Comparison of ENCODE assay signal across 8 cellular contexts in genomic region chr19:37507167-37507464, GRCh38. TPM values are rescaled to one million over a fixed set of nuclear protein-coding genes. Genes with fewer than 3 reads are reported as not detected.
DNase-seq lines count a peak whose midpoint lies in the region; ATAC-seq and TF ChIP-seq lines count a peak whose summit lies in the region.

No MANE protein-coding gene starts in this region.

- TF ChIP-seq POLR2A in gastrocnemius medialis (IDR thresholded peaks at IDR 0.05) = no peak

- H3K9me3 Mint-ChIP-seq in CD4-positive, alpha-beta memory T cell = peaks cover 0 to 44% (median 29%) of the 10 kb centered on the region in 8 donors

- no peak for ATAC-seq in right cardiac atrium
- peak in 1 of 2 donors; percentile 4 for ATAC-seq in gastrocnemius medialis
- ATAC-seq in esophagus mucosa = no peak
- no peak for ATAC-seq in GM18502 (IDR thresholded peaks at IDR 0.05; ENCODE audit: poor library complexity, unreplicated experiment)

- H3K9me3 ChIP-seq in CD4-positive, alpha-beta memory T cell (ENCODE audit: control insufficient read depth in 1 of 2, low read length in 2 of 2) = no peaks in the 10 kb centered on the region
- H3K9me3 ChIP-seq in SK-N-MC (ENCODE audit: low read depth, low read length) = no peaks in the 10 kb centered on the region
- H3K9me3 ChIP-seq in right cardiac atrium (ENCODE audit: control insufficient read depth, low read length) = no peaks in the 10 kb centered on the region
- peaks cover 0 to 3% (median 0%) of the 10 kb centered on the region in 3 donors for H3K9me3 ChIP-seq in gastrocnemius medialis

- in situ Hi-C loops in gastrocnemius medialis (cut with MboI; ENCODE audit: low sequenced_read_pairs in 4 of 4) = no loop called here
- in situ Hi-C loops in G401 (cut with HindIII; ENCODE audit: low sequenced_read_pairs) = no loop called here
- in situ Hi-C loops in GM13977 (cut with MboI; ENCODE audit: low pct_unique_long_range_greater_than_20kb, low sequenced_read_pairs, unreplicated experiment) = no loop called here

- CTCF ChIA-PET in CD4-positive, alpha-beta memory T cell (lab: Charles Lee; ENCODE audit: partially characterized antibody) = interaction anchor here (1.5 kb wide), 1 partner anchor 87 kb away, joined by 5 read pairs; the partner anchor contains the start of genes ZNF540 and ZNF571

- 3% methylated on average over 9 of the region's 9 CpGs for WGBS in right cardiac atrium

- peaks cover 0 to 2% (median 0%) of the 10 kb centered on the region in 4 donors for H3K4me1 Mint-ChIP-seq in CD4-positive, alpha-beta memory T cell

- H3K36me3 Mint-ChIP-seq in CD4-positive, alpha-beta memory T cell = peaks cover 35 to 44% of the 10 kb centered on the region in 2 donors

- TF ChIP-seq CTCF in gastrocnemius medialis (IDR thresholded peaks at IDR 0.05 in 4 of 5, conservative IDR thresholded peaks at IDR 0.05 in 1 of 5) = no peak
- TF ChIP-seq CTCF in GM13977 (IDR thresholded peaks at IDR 0.05; ENCODE audit: extremely low read depth, insufficient read depth, missing control alignments) = no peak

- H3K4me3 Mint-ChIP-seq in CD4-positive, alpha-beta memory T cell = no peak overlapping the region

- H3K27me3 Mint-ChIP-seq in CD4-positive, alpha-beta memory T cell = no peaks in the 10 kb centered on the region

- POLR2A ChIA-PET in CD4-positive, alpha-beta memory T cell (lab: Charles Lee; ENCODE audit: partially characterized antibody) = interaction anchor here (0.8 to 2.4 kb wide), 19 partner anchors 30 to 1128 kb away, joined by 3 to 94 read pairs (median 7); partner anchors contain the start of genes ZFP14, ZNF260, ZNF345 and ZNF382

- no peaks in the 10 kb centered on the region for H3K27me3 ChIP-seq in CD4-positive, alpha-beta memory T cell (ENCODE audit: insufficient read depth, low read length)
- no peaks in the 10 kb centered on the region for H3K27me3 ChIP-seq in right cardiac atrium (ENCODE audit: control insufficient read depth, insufficient read depth)
- H3K27me3 ChIP-seq in gastrocnemius medialis = no peaks in the 10 kb centered on the region

- H3K27ac ChIP-seq in CD4-positive, alpha-beta memory T cell (ENCODE audit: low read depth, low read length) = peak overlapping the region; percentile 88
- no peak overlapping the region for H3K27ac ChIP-seq in SK-N-MC
- peak overlapping the region; percentile 100 for H3K27ac ChIP-seq in right cardiac atrium (ENCODE audit: low read length)
- H3K27ac ChIP-seq in gastrocnemius medialis = peak overlapping the region; percentile 78 to 85 (median 82)

- H3K4me3 ChIP-seq in CD4-positive, alpha-beta memory T cell (ENCODE audit: low read length in 2 of 2) = peak overlapping the region; percentile 57 to 78
- H3K4me3 ChIP-seq in SK-N-MC (peak overlapping the region; percentile 55), right cardiac atrium (ENCODE audit: low read length) (peak overlapping the region; percentile 91), gastrocnemius medialis (peak overlapping the region; percentile 59 to 78 (median 76))

- H3K4me1 ChIP-seq in CD4-positive, alpha-beta memory T cell (ENCODE audit: insufficient read depth, low read length) = peaks cover 17% of the 10 kb centered on the region
- no peaks in the 10 kb centered on the region for H3K4me1 ChIP-seq in right cardiac atrium (ENCODE audit: control insufficient read depth, insufficient read depth, low read length)
- peaks cover 0 to 4% of the 10 kb centered on the region in 2 donors for H3K4me1 ChIP-seq in gastrocnemius medialis

- H3K36me3 ChIP-seq in CD4-positive, alpha-beta memory T cell (ENCODE audit: insufficient read depth, low read length) = no peaks in the 10 kb centered on the region
- H3K36me3 ChIP-seq in SK-N-MC (ENCODE audit: insufficient read depth, low read length) (no peaks in the 10 kb centered on the region), gastrocnemius medialis (peaks cover 0 to 28% of the 10 kb centered on the region in 2 donors)

- no peak for DNase-seq in CD4-positive, alpha-beta memory T cell
- DNase-seq in SK-N-MC (ENCODE audit: low read depth, low spot score) = no peak
- DNase-seq in right cardiac atrium = no peak
- no peak for DNase-seq in gastrocnemius medialis
- DNase-seq in G401 (ENCODE audit: low spot score) = no peak
- no peak for DNase-seq in GM13977 (ENCODE audit: low spot score)

- H3K27ac Mint-ChIP-seq in CD4-positive, alpha-beta memory T cell = no peak overlapping the region

- no peak overlapping the region for H3K9ac ChIP-seq in SK-N-MC (ENCODE audit: insufficient read length)

- intact Hi-C loops in CD4-positive, alpha-beta memory T cell (cut with micrococcal nuclease) = loop anchor here (2.0 to 5.0 kb wide), 4 partner anchors 148 to 1292 kb away; partner anchors contain the start of genes SIPA1L3, WDR87, ZFP30 and ZNF146
- intact Hi-C loops in right cardiac atrium (cut with DNase I) (loop anchor here in 1 of 4 donors (5.0 kb wide), 1 partner anchor 40 kb away; the partner anchor contains the start of genes ZNF569 and ZNF570), gastrocnemius medialis (cut with DNase I; ENCODE audit: low total_unique reads) (loop anchor here (1.0 to 5.0 kb wide), 4 partner anchors 40 to 334 kb away; partner anchors contain the start of genes ZNF383, ZNF540, ZNF569 and ZNF571)

RNA-seq across cellular contexts. Expression of gene ZNF793, which starts 0.4 kb away (rescaled TPM):
- 10 to 100 TPM; 10.2 to 13.8 TPM for total RNA-seq in CD4-positive, alpha-beta memory T cell
- polyA plus RNA-seq in CD4-positive, alpha-beta memory T cell = 1 to 10 TPM; 1.5 to 1.7 TPM
- 1 to 10 TPM; 6.0 to 9.2 (median 7.1) TPM for total RNA-seq in right cardiac atrium
- 4.4 TPM for polyA plus RNA-seq in right cardiac atrium
- total RNA-seq in gastrocnemius medialis = 1 to 10 TPM in 2 of 4 donors, under 1 TPM in 2; 0.19 to 1.2 (median 0.76) TPM
- total RNA-seq in esophagus mucosa = 4.4 TPM
- total RNA-seq in G401 (2014; rRNA removed; shearing (Covaris generic)) = not detected in 2 replicates

RNA-seq across cellular contexts. Expression of gene ZNF570, which starts 38.0 kb away (rescaled TPM):
- total RNA-seq in CD4-positive, alpha-beta memory T cell = 10 to 100 TPM; 10.1 to 11.4 TPM
- polyA plus RNA-seq in CD4-positive, alpha-beta memory T cell = 1 to 10 TPM; 2.1 to 6.0 TPM
- total RNA-seq in right cardiac atrium (1 to 10 TPM; 7.0 to 7.8 (median 7.2) TPM), gastrocnemius medialis (1 to 10 TPM; 2.3 to 3.5 (median 2.8) TPM), esophagus mucosa (1.4 TPM)
- polyA plus RNA-seq in right cardiac atrium = 3.1 TPM
- total RNA-seq in G401 (2014; rRNA removed; shearing (Covaris generic)) = 1.9 and 3.0 TPM in 2 replicates

RNA-seq across cellular contexts. Expression of gene ZNF569, which starts 39.9 kb away (rescaled TPM):
- 10 to 100 TPM; 13.5 to 14.9 TPM for total RNA-seq in CD4-positive, alpha-beta memory T cell
- 1 to 10 TPM; 2.3 to 5.2 TPM for polyA plus RNA-seq in CD4-positive, alpha-beta memory T cell
- 1 to 10 TPM; 4.7 to 7.9 (median 6.6) TPM for total RNA-seq in right cardiac atrium
- 3.5 TPM for polyA plus RNA-seq in right cardiac atrium
- total RNA-seq in gastrocnemius medialis = 1 to 10 TPM; 3.4 to 9.2 (median 4.4) TPM
- 1.9 TPM for total RNA-seq in esophagus mucosa
- total RNA-seq in G401 (2014; rRNA removed; shearing (Covaris generic)) = 7.8 and 17.4 TPM in 2 replicates
